1 cellular context compared by ENCODE assay signal in the genomic region with DNA sequence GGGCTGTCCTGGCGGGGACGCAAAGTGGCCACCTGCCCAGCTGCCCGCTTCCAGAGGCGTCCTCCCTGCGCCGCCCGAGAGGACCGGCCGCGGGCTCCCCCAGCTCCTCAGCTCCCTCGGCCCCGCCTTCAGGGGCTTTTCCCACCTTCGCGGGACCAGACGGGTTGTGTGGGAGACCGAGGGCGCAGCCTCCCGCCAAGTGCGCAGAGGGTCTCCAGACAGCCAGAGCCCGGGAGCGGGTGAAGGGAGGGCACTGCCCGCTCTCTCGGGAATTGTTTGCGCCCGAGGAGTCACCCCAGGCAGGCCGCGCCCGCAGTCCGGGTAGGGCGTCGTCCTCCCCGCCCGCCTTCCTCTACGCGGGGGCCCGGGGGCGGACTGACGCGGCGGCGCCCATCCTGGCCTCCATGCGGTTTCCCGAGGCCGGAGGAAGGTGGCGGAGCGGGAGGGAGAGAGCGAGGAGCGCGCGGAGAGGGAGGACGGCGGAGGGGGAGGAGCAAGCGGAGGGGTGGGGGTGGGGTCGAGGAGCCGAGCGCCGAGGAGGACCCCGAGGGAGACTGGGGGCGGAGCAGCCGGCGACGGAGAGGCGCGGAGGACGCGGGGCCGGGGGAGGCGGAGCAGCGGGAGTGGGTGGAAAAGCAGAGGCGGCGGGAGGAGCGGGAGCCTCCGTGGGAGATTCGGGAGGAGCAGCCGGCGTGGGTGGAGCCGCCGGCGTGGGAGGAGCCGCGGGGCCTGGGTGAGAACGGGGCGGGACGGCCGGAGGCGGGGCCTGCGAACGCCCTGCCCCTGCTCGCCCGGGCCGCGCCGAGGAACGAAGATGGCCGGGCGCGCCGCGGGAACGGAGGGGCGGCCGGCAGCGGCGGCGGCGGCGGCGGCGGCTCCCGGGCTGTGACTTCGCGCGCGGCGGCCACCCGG.
TF ChIP-seq lines count a peak whose summit lies in the region.

No MANE protein-coding gene starts in this region.

TF ChIP-seq in HepG2, 621 proteins besides CTCF, POLR2A, EP300 and RAD21 (continued from another document and continues in another):
- TF ChIP-seq ZC3H13 (CRISPR knock-in tag; IDR thresholded peaks at IDR 0.05), result no peak
- TF ChIP-seq CEBPB (IDR thresholded peaks at IDR 0.05; ENCODE audit: borderline replicate concordance, low read depth, low read length), result no peak
- TF ChIP-seq REPIN1 (CRISPR knock-in tag; IDR thresholded peaks at IDR 0.05; ENCODE audit: borderline replicate concordance, low read depth), result no peak
- no peak for TF ChIP-seq TGIF2 (CRISPR knock-in tag; IDR thresholded peaks at IDR 0.05)
- TF ChIP-seq ERF (CRISPR knock-in tag; IDR thresholded peaks at IDR 0.05), result no peak
- TF ChIP-seq SP5 (CRISPR knock-in tag; IDR thresholded peaks at IDR 0.05; ENCODE audit: borderline replicate concordance, low read depth), result peak; percentile 66
- TF ChIP-seq, protein P1, sequence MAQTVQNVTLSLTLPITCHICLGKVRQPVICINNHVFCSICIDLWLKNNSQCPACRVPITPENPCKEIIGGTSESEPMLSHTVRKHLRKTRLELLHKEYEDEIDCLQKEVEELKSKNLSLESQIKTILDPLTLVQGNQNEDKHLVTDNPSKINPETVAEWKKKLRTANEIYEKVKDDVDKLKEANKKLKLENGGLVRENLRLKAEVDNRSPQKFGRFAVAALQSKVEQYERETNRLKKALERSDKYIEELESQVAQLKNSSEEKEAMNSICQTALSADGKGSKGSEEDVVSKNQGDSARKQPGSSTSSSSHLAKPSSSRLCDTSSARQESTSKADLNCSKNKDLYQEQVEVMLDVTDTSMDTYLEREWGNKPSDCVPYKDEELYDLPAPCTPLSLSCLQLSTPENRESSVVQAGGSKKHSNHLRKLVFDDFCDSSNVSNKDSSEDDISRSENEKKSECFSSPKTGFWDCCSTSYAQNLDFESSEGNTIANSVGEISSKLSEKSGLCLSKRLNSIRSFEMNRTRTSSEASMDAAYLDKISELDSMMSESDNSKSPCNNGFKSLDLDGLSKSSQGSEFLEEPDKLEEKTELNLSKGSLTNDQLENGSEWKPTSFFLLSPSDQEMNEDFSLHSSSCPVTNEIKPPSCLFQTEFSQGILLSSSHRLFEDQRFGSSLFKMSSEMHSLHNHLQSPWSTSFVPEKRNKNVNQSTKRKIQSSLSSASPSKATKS (CRISPR knock-in tag; IDR thresholded peaks at IDR 0.05), result no peak
- TF ChIP-seq, protein P2, sequence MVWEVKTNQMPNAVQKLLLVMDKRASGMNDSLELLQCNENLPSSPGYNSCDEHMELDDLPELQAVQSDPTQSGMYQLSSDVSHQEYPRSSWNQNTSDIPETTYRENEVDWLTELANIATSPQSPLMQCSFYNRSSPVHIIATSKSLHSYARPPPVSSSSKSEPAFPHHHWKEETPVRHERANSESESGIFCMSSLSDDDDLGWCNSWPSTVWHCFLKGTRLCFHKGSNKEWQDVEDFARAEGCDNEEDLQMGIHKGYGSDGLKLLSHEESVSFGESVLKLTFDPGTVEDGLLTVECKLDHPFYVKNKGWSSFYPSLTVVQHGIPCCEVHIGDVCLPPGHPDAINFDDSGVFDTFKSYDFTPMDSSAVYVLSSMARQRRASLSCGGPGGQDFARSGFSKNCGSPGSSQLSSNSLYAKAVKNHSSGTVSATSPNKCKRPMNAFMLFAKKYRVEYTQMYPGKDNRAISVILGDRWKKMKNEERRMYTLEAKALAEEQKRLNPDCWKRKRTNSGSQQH (CRISPR knock-in tag; IDR thresholded peaks at IDR 0.05; ENCODE audit: low read depth), result no peak
- TF ChIP-seq, protein P3, sequence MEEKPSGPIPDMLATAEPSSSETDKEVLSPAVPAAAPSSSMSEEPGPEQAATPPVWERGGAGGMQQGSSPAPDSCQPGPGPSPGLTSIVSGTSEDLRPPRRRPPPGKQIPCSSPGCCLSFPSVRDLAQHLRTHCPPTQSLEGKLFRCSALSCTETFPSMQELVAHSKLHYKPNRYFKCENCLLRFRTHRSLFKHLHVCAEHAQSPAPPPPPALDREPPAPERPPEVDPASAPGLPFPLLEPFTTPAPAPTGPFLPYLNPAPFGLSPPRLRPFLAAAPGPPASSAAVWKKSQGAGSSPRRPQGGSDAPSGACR (CRISPR knock-in tag; IDR thresholded peaks at IDR 0.05), result no peak
- no peak for TF ChIP-seq FOXJ3 (CRISPR knock-in tag; IDR thresholded peaks at IDR 0.05; ENCODE audit: borderline replicate concordance)
- 0 out of 2 replicates have a peak, but pooled peaks have one; percentile 14 for TF ChIP-seq RCOR2 (CRISPR knock-in tag; IDR thresholded peaks at IDR 0.05)
- TF ChIP-seq, protein P4, sequence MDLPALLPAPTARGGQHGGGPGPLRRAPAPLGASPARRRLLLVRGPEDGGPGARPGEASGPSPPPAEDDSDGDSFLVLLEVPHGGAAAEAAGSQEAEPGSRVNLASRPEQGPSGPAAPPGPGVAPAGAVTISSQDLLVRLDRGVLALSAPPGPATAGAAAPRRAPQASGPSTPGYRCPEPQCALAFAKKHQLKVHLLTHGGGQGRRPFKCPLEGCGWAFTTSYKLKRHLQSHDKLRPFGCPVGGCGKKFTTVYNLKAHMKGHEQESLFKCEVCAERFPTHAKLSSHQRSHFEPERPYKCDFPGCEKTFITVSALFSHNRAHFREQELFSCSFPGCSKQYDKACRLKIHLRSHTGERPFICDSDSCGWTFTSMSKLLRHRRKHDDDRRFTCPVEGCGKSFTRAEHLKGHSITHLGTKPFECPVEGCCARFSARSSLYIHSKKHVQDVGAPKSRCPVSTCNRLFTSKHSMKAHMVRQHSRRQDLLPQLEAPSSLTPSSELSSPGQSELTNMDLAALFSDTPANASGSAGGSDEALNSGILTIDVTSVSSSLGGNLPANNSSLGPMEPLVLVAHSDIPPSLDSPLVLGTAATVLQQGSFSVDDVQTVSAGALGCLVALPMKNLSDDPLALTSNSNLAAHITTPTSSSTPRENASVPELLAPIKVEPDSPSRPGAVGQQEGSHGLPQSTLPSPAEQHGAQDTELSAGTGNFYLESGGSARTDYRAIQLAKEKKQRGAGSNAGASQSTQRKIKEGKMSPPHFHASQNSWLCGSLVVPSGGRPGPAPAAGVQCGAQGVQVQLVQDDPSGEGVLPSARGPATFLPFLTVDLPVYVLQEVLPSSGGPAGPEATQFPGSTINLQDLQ (CRISPR knock-in tag; IDR thresholded peaks at IDR 0.05), result 0 out of 2 replicates have a peak, but pooled peaks have one; percentile 22
- TF ChIP-seq KDM2A (CRISPR knock-in tag; IDR thresholded peaks at IDR 0.05; ENCODE audit: borderline replicate concordance, low read depth), result peak; percentile 62; the same call in 1 of the 2 replicates
- no peak for TF ChIP-seq REXO4 (CRISPR knock-in tag; IDR thresholded peaks at IDR 0.05; ENCODE audit: borderline replicate concordance)
- no peak for TF ChIP-seq NFIC (IDR thresholded peaks at IDR 0.05; ENCODE audit: low read length)
- no peak for TF ChIP-seq NR2C2 (CRISPR knock-in tag; IDR thresholded peaks at IDR 0.05; ENCODE audit: borderline replicate concordance)
- TF ChIP-seq ZMYM4 (CRISPR knock-in tag; IDR thresholded peaks at IDR 0.05), result no peak
- peak; percentile 36 for TF ChIP-seq AGO2 (optimal IDR thresholded peaks at IDR 0.05; ENCODE audit: low read depth, low read length)
- TF ChIP-seq MTF2 (CRISPR knock-in tag; IDR thresholded peaks at IDR 0.05; ENCODE audit: borderline replicate concordance), result no peak
- TF ChIP-seq NFATC3 (CRISPR knock-in tag; IDR thresholded peaks at IDR 0.05), result no peak
- no peak for TF ChIP-seq JUN (CRISPR knock-in tag; IDR thresholded peaks at IDR 0.05)
- TF ChIP-seq HNRNPL (IDR thresholded peaks at IDR 0.05; ENCODE audit: low read depth, low read length), result 0 out of 2 replicates have a peak, but pooled peaks have one; percentile 61
- peak; percentile 59; the same call in 1 of the 2 replicates for TF ChIP-seq SALL1 (CRISPR knock-in tag; IDR thresholded peaks at IDR 0.05)
- TF ChIP-seq, protein P5, sequence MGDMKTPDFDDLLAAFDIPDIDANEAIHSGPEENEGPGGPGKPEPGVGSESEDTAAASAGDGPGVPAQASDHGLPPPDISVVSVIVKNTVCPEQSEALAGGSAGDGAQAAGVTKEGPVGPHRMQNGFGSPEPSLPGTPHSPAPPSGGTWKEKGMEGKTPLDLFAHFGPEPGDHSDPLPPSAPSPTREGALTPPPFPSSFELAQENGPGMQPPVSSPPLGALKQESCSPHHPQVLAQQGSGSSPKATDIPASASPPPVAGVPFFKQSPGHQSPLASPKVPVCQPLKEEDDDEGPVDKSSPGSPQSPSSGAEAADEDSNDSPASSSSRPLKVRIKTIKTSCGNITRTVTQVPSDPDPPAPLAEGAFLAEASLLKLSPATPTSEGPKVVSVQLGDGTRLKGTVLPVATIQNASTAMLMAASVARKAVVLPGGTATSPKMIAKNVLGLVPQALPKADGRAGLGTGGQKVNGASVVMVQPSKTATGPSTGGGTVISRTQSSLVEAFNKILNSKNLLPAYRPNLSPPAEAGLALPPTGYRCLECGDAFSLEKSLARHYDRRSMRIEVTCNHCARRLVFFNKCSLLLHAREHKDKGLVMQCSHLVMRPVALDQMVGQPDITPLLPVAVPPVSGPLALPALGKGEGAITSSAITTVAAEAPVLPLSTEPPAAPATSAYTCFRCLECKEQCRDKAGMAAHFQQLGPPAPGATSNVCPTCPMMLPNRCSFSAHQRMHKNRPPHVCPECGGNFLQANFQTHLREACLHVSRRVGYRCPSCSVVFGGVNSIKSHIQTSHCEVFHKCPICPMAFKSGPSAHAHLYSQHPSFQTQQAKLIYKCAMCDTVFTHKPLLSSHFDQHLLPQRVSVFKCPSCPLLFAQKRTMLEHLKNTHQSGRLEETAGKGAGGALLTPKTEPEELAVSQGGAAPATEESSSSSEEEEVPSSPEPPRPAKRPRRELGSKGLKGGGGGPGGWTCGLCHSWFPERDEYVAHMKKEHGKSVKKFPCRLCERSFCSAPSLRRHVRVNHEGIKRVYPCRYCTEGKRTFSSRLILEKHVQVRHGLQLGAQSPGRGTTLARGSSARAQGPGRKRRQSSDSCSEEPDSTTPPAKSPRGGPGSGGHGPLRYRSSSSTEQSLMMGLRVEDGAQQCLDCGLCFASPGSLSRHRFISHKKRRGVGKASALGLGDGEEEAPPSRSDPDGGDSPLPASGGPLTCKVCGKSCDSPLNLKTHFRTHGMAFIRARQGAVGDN (CRISPR knock-in tag; IDR thresholded peaks at IDR 0.05), result peak; percentile 84
- TF ChIP-seq, protein P6, sequence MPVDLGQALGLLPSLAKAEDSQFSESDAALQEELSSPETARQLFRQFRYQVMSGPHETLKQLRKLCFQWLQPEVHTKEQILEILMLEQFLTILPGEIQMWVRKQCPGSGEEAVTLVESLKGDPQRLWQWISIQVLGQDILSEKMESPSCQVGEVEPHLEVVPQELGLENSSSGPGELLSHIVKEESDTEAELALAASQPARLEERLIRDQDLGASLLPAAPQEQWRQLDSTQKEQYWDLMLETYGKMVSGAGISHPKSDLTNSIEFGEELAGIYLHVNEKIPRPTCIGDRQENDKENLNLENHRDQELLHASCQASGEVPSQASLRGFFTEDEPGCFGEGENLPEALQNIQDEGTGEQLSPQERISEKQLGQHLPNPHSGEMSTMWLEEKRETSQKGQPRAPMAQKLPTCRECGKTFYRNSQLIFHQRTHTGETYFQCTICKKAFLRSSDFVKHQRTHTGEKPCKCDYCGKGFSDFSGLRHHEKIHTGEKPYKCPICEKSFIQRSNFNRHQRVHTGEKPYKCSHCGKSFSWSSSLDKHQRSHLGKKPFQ (CRISPR knock-in tag; IDR thresholded peaks at IDR 0.05; ENCODE audit: insufficient replicate concordance), result no peak
- TF ChIP-seq, protein P7, sequence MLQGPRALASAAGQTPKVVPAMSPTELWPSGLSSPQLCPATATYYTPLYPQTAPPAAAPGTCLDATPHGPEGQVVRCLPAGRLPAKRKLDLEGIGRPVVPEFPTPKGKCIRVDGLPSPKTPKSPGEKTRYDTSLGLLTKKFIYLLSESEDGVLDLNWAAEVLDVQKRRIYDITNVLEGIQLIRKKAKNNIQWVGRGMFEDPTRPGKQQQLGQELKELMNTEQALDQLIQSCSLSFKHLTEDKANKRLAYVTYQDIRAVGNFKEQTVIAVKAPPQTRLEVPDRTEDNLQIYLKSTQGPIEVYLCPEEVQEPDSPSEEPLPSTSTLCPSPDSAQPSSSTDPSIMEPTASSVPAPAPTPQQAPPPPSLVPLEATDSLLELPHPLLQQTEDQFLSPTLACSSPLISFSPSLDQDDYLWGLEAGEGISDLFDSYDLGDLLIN (CRISPR knock-in tag; IDR thresholded peaks at IDR 0.05; ENCODE audit: borderline replicate concordance), result no peak
- TF ChIP-seq, protein P8, sequence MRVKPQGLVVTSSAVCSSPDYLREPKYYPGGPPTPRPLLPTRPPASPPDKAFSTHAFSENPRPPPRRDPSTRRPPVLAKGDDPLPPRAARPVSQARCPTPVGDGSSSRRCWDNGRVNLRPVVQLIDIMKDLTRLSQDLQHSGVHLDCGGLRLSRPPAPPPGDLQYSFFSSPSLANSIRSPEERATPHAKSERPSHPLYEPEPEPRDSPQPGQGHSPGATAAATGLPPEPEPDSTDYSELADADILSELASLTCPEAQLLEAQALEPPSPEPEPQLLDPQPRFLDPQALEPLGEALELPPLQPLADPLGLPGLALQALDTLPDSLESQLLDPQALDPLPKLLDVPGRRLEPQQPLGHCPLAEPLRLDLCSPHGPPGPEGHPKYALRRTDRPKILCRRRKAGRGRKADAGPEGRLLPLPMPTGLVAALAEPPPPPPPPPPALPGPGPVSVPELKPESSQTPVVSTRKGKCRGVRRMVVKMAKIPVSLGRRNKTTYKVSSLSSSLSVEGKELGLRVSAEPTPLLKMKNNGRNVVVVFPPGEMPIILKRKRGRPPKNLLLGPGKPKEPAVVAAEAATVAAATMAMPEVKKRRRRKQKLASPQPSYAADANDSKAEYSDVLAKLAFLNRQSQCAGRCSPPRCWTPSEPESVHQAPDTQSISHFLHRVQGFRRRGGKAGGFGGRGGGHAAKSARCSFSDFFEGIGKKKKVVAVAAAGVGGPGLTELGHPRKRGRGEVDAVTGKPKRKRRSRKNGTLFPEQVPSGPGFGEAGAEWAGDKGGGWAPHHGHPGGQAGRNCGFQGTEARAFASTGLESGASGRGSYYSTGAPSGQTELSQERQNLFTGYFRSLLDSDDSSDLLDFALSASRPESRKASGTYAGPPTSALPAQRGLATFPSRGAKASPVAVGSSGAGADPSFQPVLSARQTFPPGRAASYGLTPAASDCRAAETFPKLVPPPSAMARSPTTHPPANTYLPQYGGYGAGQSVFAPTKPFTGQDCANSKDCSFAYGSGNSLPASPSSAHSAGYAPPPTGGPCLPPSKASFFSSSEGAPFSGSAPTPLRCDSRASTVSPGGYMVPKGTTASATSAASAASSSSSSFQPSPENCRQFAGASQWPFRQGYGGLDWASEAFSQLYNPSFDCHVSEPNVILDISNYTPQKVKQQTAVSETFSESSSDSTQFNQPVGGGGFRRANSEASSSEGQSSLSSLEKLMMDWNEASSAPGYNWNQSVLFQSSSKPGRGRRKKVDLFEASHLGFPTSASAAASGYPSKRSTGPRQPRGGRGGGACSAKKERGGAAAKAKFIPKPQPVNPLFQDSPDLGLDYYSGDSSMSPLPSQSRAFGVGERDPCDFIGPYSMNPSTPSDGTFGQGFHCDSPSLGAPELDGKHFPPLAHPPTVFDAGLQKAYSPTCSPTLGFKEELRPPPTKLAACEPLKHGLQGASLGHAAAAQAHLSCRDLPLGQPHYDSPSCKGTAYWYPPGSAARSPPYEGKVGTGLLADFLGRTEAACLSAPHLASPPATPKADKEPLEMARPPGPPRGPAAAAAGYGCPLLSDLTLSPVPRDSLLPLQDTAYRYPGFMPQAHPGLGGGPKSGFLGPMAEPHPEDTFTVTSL (CRISPR knock-in tag; IDR thresholded peaks at IDR 0.05; ENCODE audit: borderline replicate concordance), result no peak
- TF ChIP-seq, protein P9, sequence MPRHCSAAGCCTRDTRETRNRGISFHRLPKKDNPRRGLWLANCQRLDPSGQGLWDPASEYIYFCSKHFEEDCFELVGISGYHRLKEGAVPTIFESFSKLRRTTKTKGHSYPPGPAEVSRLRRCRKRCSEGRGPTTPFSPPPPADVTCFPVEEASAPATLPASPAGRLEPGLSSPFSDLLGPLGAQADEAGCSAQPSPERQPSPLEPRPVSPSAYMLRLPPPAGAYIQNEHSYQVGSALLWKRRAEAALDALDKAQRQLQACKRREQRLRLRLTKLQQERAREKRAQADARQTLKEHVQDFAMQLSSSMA (CRISPR knock-in tag; IDR thresholded peaks at IDR 0.05), result no peak
